23 cellular contexts compared by ENCODE assay signal in the genomic region with DNA sequence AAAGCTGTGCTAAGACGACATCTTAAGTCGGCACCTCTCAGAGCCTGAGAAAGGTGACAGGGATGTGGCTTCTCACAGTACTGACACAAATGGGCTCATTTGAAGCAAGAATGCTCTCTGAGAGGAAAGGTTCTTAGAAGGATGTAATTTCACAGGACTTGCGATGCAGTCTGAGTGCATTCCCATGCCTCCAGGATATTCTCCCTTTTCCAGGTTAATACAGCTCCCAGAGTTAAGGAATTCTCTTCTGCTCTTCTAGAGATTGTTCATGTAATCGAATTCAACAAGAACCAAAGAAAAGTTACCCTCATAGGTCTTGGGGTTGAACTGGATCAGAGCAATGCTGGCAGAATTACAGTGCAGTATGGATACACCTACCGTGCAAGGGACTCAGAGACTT.
"Had no signal": no experiment of that assay in that cellular context is flagged by ENCODE, and none has a peak within 500 bp of the region (broad histone marks: within the 10 kb centered on the region; RNA-seq: fewer than 3 reads in every experiment).

No MANE protein-coding gene starts in this region.

- FAIRE-seq: colon, endothelial cell of umbilical vein, islet of Langerhans, keratinocyte had no signal

- H3K4me3 ChIP-seq: coronary artery, dorsolateral prefrontal cortex, esophagus squamous epithelium, gastrocnemius medialis, heart right ventricle, left lung, lower lobe of right lung, mucosa of descending colon had no signal

- H3K9me3 ChIP-seq: esophagus squamous epithelium, gastrocnemius medialis, heart right ventricle, left lung, lower lobe of right lung, mucosa of descending colon had no signal

- H3K36me3 ChIP-seq: esophagus squamous epithelium, gastrocnemius medialis, heart right ventricle, left lung, lower lobe of right lung had no signal

- H3K4me1 ChIP-seq: esophagus squamous epithelium, gastrocnemius medialis, heart right ventricle, left lung, lower lobe of right lung had no signal

- H3K27me3 ChIP-seq: gastrocnemius medialis had no signal

- DNase-seq: dermis blood vessel endothelial cell; dorsolateral prefrontal cortex; effector CD4-positive, alpha-beta T cell; effector memory CD4-positive, alpha-beta T cell; esophagus squamous epithelium; foreskin fibroblast; foreskin melanocyte; gastrocnemius medialis; glutamatergic neuron; head of caudate nucleus; heart right ventricle; hippocampal formation; left cardiac atrium; left lung; left ventricle myocardium superior; lower lobe of right lung; mesenchymal stem cell; mucosa of descending colon had no signal

- H3K27ac ChIP-seq: coronary artery, dorsolateral prefrontal cortex, esophagus squamous epithelium, gastrocnemius medialis, heart right ventricle, left lung, lower lobe of right lung had no signal
